Comparison of ENCODE assay signal across 1 cellular context in the genomic region with DNA sequence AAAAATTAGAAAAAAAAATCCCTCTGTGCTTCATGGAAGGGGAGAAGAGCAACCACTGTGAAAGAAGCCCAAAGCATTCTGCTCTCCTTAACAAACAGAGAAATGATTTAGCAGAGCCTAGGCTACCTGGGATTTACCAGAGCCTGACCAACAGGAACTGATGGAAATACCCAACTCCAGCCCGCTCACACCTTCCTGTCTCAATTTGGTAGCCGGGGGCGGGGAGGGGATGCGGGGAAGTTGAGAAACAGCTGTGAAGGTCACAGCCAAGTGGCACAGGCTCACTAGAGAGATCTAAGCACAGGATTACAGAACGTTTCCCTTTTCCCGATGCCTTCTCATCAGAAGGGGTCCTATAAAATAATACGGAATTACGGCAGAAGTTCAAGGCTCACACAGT.
TF ChIP-seq lines count a peak whose summit lies in the region.

No MANE protein-coding gene starts in this region.

TF ChIP-seq in GM12878, 131 proteins besides CTCF, POLR2A, EP300 and RAD21 (continued from another document and continues in another):
- TF ChIP-seq, protein P1, sequence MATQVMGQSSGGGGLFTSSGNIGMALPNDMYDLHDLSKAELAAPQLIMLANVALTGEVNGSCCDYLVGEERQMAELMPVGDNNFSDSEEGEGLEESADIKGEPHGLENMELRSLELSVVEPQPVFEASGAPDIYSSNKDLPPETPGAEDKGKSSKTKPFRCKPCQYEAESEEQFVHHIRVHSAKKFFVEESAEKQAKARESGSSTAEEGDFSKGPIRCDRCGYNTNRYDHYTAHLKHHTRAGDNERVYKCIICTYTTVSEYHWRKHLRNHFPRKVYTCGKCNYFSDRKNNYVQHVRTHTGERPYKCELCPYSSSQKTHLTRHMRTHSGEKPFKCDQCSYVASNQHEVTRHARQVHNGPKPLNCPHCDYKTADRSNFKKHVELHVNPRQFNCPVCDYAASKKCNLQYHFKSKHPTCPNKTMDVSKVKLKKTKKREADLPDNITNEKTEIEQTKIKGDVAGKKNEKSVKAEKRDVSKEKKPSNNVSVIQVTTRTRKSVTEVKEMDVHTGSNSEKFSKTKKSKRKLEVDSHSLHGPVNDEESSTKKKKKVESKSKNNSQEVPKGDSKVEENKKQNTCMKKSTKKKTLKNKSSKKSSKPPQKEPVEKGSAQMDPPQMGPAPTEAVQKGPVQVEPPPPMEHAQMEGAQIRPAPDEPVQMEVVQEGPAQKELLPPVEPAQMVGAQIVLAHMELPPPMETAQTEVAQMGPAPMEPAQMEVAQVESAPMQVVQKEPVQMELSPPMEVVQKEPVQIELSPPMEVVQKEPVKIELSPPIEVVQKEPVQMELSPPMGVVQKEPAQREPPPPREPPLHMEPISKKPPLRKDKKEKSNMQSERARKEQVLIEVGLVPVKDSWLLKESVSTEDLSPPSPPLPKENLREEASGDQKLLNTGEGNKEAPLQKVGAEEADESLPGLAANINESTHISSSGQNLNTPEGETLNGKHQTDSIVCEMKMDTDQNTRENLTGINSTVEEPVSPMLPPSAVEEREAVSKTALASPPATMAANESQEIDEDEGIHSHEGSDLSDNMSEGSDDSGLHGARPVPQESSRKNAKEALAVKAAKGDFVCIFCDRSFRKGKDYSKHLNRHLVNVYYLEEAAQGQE (IDR thresholded peaks at IDR 0.05; ENCODE audit: low read depth, low read length), result no peak
- no peak for TF ChIP-seq NR2C2 (IDR thresholded peaks at IDR 0.05; ENCODE audit: borderline replicate concordance, control insufficient read depth, insufficient read length, low read depth)
- TF ChIP-seq RB1 (IDR thresholded peaks at IDR 0.05; ENCODE audit: borderline replicate concordance), result no peak
- no peak for TF ChIP-seq CHD2 (IDR thresholded peaks at IDR 0.05; ENCODE audit: borderline replicate concordance, low read depth, low read length)
- peak; percentile 65 to 74; a peak in 2 of 4 replicates for TF ChIP-seq IKZF2 (IDR thresholded peaks at IDR 0.05)
- no peak for TF ChIP-seq ZSCAN29 (IDR thresholded peaks at IDR 0.05)
- no peak for TF ChIP-seq MEF2B (IDR thresholded peaks at IDR 0.05; ENCODE audit: partially characterized antibody, poor library complexity, severe bottlenecking)
- TF ChIP-seq, protein P2, sequence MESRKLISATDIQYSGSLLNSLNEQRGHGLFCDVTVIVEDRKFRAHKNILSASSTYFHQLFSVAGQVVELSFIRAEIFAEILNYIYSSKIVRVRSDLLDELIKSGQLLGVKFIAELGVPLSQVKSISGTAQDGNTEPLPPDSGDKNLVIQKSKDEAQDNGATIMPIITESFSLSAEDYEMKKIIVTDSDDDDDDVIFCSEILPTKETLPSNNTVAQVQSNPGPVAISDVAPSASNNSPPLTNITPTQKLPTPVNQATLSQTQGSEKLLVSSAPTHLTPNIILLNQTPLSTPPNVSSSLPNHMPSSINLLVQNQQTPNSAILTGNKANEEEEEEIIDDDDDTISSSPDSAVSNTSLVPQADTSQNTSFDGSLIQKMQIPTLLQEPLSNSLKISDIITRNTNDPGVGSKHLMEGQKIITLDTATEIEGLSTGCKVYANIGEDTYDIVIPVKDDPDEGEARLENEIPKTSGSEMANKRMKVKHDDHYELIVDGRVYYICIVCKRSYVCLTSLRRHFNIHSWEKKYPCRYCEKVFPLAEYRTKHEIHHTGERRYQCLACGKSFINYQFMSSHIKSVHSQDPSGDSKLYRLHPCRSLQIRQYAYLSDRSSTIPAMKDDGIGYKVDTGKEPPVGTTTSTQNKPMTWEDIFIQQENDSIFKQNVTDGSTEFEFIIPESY (IDR thresholded peaks at IDR 0.05), result no peak
- TF ChIP-seq, protein P3, sequence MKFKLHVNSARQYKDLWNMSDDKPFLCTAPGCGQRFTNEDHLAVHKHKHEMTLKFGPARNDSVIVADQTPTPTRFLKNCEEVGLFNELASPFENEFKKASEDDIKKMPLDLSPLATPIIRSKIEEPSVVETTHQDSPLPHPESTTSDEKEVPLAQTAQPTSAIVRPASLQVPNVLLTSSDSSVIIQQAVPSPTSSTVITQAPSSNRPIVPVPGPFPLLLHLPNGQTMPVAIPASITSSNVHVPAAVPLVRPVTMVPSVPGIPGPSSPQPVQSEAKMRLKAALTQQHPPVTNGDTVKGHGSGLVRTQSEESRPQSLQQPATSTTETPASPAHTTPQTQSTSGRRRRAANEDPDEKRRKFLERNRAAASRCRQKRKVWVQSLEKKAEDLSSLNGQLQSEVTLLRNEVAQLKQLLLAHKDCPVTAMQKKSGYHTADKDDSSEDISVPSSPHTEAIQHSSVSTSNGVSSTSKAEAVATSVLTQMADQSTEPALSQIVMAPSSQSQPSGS (IDR thresholded peaks at IDR 0.05; ENCODE audit: low read length), result no peak
- no peak for TF ChIP-seq BHLHE40 (IDR thresholded peaks at IDR 0.05; ENCODE audit: borderline replicate concordance in 1 of 2, low read depth in 2 of 2, low read length in 1 of 2)
- TF ChIP-seq MTA2 (IDR thresholded peaks at IDR 0.05; ENCODE audit: low read depth), result no peak
- TF ChIP-seq MEF2A (IDR thresholded peaks at IDR 0.05; ENCODE audit: insufficient read depth, low read depth, low read length), result 0 out of 2 replicates have a peak, but pooled peaks have one; percentile 15
- no peak for TF ChIP-seq ZNF274 (IDR thresholded peaks at IDR 0.05; ENCODE audit: insufficient read depth, insufficient read length)
- TF ChIP-seq SUZ12 (IDR thresholded peaks at IDR 0.05; ENCODE audit: unreplicated experiment), result no peak
- TF ChIP-seq POLR2AphosphoS2 (IDR thresholded peaks at IDR 0.05; ENCODE audit: low read depth, low read length), result no peak
- TF ChIP-seq SMC3 (IDR thresholded peaks at IDR 0.05; ENCODE audit: borderline replicate concordance, low read length), result no peak
- no peak for TF ChIP-seq SREBF1 (IDR thresholded peaks at IDR 0.05; ENCODE audit: low read length)
- no peak for TF ChIP-seq HDGF (IDR thresholded peaks at IDR 0.05)
- TF ChIP-seq ZNF207 (IDR thresholded peaks at IDR 0.05; ENCODE audit: borderline replicate concordance), result no peak
- no peak for TF ChIP-seq MYC (IDR thresholded peaks at IDR 0.05; ENCODE audit: insufficient read depth, insufficient read length, insufficient replicate concordance, low read length, severe bottlenecking)
- TF ChIP-seq JUND (IDR thresholded peaks at IDR 0.05; ENCODE audit: low read depth, low read length), result no peak
- TF ChIP-seq, protein P4, sequence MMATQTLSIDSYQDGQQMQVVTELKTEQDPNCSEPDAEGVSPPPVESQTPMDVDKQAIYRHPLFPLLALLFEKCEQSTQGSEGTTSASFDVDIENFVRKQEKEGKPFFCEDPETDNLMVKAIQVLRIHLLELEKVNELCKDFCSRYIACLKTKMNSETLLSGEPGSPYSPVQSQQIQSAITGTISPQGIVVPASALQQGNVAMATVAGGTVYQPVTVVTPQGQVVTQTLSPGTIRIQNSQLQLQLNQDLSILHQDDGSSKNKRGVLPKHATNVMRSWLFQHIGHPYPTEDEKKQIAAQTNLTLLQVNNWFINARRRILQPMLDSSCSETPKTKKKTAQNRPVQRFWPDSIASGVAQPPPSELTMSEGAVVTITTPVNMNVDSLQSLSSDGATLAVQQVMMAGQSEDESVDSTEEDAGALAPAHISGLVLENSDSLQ (IDR thresholded peaks at IDR 0.05), result no peak
- TF ChIP-seq, protein P5, sequence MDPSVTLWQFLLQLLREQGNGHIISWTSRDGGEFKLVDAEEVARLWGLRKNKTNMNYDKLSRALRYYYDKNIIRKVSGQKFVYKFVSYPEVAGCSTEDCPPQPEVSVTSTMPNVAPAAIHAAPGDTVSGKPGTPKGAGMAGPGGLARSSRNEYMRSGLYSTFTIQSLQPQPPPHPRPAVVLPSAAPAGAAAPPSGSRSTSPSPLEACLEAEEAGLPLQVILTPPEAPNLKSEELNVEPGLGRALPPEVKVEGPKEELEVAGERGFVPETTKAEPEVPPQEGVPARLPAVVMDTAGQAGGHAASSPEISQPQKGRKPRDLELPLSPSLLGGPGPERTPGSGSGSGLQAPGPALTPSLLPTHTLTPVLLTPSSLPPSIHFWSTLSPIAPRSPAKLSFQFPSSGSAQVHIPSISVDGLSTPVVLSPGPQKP (IDR thresholded peaks at IDR 0.05; ENCODE audit: low read depth, low read length), result no peak
- TF ChIP-seq TARDBP (IDR thresholded peaks at IDR 0.05; ENCODE audit: borderline replicate concordance), result no peak
- TF ChIP-seq MYB (IDR thresholded peaks at IDR 0.05; ENCODE audit: borderline replicate concordance, low read depth, low read length), result no peak
- TF ChIP-seq CBX3 (IDR thresholded peaks at IDR 0.05; ENCODE audit: borderline replicate concordance, low read depth), result no peak
- TF ChIP-seq, protein P6, sequence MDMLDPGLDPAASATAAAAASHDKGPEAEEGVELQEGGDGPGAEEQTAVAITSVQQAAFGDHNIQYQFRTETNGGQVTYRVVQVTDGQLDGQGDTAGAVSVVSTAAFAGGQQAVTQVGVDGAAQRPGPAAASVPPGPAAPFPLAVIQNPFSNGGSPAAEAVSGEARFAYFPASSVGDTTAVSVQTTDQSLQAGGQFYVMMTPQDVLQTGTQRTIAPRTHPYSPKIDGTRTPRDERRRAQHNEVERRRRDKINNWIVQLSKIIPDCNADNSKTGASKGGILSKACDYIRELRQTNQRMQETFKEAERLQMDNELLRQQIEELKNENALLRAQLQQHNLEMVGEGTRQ (IDR thresholded peaks at IDR 0.05; ENCODE audit: borderline replicate concordance, low read depth, low read length), result no peak
- 0 out of 2 replicates have a peak, but pooled peaks have one; percentile 8 for TF ChIP-seq YY1 (IDR thresholded peaks at IDR 0.05; ENCODE audit: low read depth, low read length)
- TF ChIP-seq ZNF24 (IDR thresholded peaks at IDR 0.05), result no peak
- 0 out of 2 replicates have a peak, but pooled peaks have one; percentile 36 for TF ChIP-seq CBX5 (IDR thresholded peaks at IDR 0.05; ENCODE audit: low read depth)
- TF ChIP-seq SMAD5 (IDR thresholded peaks at IDR 0.05; ENCODE audit: low read depth), result no peak
- TF ChIP-seq CBFB (IDR thresholded peaks at IDR 0.05; ENCODE audit: low read depth), result no peak
- TF ChIP-seq, protein P7, sequence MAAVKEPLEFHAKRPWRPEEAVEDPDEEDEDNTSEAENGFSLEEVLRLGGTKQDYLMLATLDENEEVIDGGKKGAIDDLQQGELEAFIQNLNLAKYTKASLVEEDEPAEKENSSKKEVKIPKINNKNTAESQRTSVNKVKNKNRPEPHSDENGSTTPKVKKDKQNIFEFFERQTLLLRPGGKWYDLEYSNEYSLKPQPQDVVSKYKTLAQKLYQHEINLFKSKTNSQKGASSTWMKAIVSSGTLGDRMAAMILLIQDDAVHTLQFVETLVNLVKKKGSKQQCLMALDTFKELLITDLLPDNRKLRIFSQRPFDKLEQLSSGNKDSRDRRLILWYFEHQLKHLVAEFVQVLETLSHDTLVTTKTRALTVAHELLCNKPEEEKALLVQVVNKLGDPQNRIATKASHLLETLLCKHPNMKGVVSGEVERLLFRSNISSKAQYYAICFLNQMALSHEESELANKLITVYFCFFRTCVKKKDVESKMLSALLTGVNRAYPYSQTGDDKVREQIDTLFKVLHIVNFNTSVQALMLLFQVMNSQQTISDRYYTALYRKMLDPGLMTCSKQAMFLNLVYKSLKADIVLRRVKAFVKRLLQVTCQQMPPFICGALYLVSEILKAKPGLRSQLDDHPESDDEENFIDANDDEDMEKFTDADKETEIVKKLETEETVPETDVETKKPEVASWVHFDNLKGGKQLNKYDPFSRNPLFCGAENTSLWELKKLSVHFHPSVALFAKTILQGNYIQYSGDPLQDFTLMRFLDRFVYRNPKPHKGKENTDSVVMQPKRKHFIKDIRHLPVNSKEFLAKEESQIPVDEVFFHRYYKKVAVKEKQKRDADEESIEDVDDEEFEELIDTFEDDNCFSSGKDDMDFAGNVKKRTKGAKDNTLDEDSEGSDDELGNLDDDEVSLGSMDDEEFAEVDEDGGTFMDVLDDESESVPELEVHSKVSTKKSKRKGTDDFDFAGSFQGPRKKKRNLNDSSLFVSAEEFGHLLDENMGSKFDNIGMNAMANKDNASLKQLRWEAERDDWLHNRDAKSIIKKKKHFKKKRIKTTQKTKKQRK (IDR thresholded peaks at IDR 0.05; ENCODE audit: low read depth, low read length), result no peak
- TF ChIP-seq FOXK2 (IDR thresholded peaks at IDR 0.05), result no peak
- no peak for TF ChIP-seq TBL1XR1 (IDR thresholded peaks at IDR 0.05; ENCODE audit: low read depth, low read length)
- TF ChIP-seq, protein P8, sequence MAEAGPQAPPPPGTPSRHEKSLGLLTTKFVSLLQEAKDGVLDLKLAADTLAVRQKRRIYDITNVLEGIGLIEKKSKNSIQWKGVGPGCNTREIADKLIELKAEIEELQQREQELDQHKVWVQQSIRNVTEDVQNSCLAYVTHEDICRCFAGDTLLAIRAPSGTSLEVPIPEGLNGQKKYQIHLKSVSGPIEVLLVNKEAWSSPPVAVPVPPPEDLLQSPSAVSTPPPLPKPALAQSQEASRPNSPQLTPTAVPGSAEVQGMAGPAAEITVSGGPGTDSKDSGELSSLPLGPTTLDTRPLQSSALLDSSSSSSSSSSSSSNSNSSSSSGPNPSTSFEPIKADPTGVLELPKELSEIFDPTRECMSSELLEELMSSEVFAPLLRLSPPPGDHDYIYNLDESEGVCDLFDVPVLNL (IDR thresholded peaks at IDR 0.05; ENCODE audit: low read depth, low read length), result no peak
- TF ChIP-seq, protein P9, sequence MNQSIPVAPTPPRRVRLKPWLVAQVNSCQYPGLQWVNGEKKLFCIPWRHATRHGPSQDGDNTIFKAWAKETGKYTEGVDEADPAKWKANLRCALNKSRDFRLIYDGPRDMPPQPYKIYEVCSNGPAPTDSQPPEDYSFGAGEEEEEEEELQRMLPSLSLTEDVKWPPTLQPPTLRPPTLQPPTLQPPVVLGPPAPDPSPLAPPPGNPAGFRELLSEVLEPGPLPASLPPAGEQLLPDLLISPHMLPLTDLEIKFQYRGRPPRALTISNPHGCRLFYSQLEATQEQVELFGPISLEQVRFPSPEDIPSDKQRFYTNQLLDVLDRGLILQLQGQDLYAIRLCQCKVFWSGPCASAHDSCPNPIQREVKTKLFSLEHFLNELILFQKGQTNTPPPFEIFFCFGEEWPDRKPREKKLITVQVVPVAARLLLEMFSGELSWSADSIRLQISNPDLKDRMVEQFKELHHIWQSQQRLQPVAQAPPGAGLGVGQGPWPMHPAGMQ (IDR thresholded peaks at IDR 0.05; ENCODE audit: borderline replicate concordance), result no peak
- no peak for TF ChIP-seq MTA3 (IDR thresholded peaks at IDR 0.05; ENCODE audit: borderline replicate concordance, low read length)
- peak; percentile 93 for TF ChIP-seq NR2F1 (conservative IDR thresholded peaks at IDR 0.05)
- TF ChIP-seq, protein P10, sequence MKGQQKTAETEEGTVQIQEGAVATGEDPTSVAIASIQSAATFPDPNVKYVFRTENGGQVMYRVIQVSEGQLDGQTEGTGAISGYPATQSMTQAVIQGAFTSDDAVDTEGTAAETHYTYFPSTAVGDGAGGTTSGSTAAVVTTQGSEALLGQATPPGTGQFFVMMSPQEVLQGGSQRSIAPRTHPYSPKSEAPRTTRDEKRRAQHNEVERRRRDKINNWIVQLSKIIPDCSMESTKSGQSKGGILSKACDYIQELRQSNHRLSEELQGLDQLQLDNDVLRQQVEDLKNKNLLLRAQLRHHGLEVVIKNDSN (IDR thresholded peaks at IDR 0.05; ENCODE audit: borderline replicate concordance, extremely low read length, insufficient read depth, low read depth, low read length), result no peak
- no peak for TF ChIP-seq SIN3A (IDR thresholded peaks at IDR 0.05; ENCODE audit: low read depth, low read length)
- no peak for TF ChIP-seq HDAC2 (IDR thresholded peaks at IDR 0.05)
- peak in 1 of 2 experiments; percentile 74; a peak in 2 of 3 replicates for TF ChIP-seq EGR1 (IDR thresholded peaks at IDR 0.05; ENCODE audit: borderline replicate concordance in 1 of 2, low read depth in 2 of 2, low read length in 2 of 2)
